Comparison of ENCODE assay signal across 10 cellular contexts in genomic region chr16:85004587-85005205, GRCh38. TPM values are rescaled to one million over a fixed set of nuclear protein-coding genes. Genes with fewer than 3 reads are reported as not detected.
A peak's percentile ranks its signal among the peaks of the same experiment; 100 is the strongest.
DNase-seq lines count a peak whose midpoint lies in the region; ATAC-seq and TF ChIP-seq lines count a peak whose summit lies in the region.
"Had no signal": no experiment of that assay in that cellular context is flagged by ENCODE, and none has a peak within 500 bp of the region (broad histone marks: within the 10 kb centered on the region; RNA-seq: fewer than 3 reads in every experiment).

No MANE protein-coding gene starts in this region.

- no peak for TF ChIP-seq POLR2A in spleen (IDR thresholded peaks at IDR 0.05)

- no peak for ATAC-seq in GM23338
- ATAC-seq in GM21367 (IDR thresholded peaks at IDR 0.05; ENCODE audit: unreplicated experiment) = no peak
- ATAC-seq in GM18520 (IDR thresholded peaks at IDR 0.05; ENCODE audit: unreplicated experiment) = no peak
- ATAC-seq: HepG2 had no signal

- H3K27ac Mint-ChIP-seq in GM23338 = peak overlapping the region; percentile 9

- no peaks in the 10 kb centered on the region for H3K36me3 Mint-ChIP-seq in GM23338 (ENCODE audit: low read depth)

- H3K27me3 Mint-ChIP-seq in GM23338 (ENCODE audit: insufficient read depth, low read depth, poor library complexity) = peaks cover 6% of the 10 kb centered on the region

- 64 to 76% (median 72%) methylated on average over 10 of the region's 10 CpGs for WGBS in spleen, 5 donors

- TF ChIP-seq CTCF in GM23338 (conservative IDR thresholded peaks at IDR 0.05; ENCODE audit: low read depth in 2 of 2) (no peak), ascending aorta (IDR thresholded peaks at IDR 0.05) (no peak), left ventricle myocardium inferior (IDR thresholded peaks at IDR 0.05; ENCODE audit: borderline replicate concordance) (no peak), spleen (IDR thresholded peaks at IDR 0.05 in 8 of 11, conservative IDR thresholded peaks at IDR 0.05 in 3 of 11) (no peak)

- H3K4me1 ChIP-seq in GM23338 (ENCODE audit: insufficient read depth) (no peaks in the 10 kb centered on the region; the same call in 1 of the 2 replicates), ascending aorta (peaks cover 22 to 61% of the 10 kb centered on the region in 2 donors), left ventricle myocardium inferior (peaks cover 99% of the 10 kb centered on the region), spleen (peaks cover 13 to 100% (median 80%) of the 10 kb centered on the region in 6 donors)

- H3K4me1 Mint-ChIP-seq in GM23338 = peaks cover 35% of the 10 kb centered on the region

- H3K4me2 ChIP-seq in GM23338 = no peak overlapping the region; the same call in 1 of the 2 replicates

- H2AFZ ChIP-seq in GM23338 = no peak overlapping the region

- H3K4me3 ChIP-seq in GM23338 (no peak overlapping the region), ascending aorta (peak overlapping the region in 1 of 2 donors; percentile 44), left ventricle myocardium inferior (no peak overlapping the region), spleen (no peak overlapping the region)

- 0 out of 2 replicates have a peak, but pooled peaks cover 5% of the 10 kb centered on the region for H3F3A ChIP-seq in GM23338 (replicated peaks; ENCODE audit: low read depth)

- H3K27ac ChIP-seq in GM23338 (ENCODE audit: low read depth) (no peak overlapping the region), ascending aorta (peak overlapping the region; percentile 93 to 95), left ventricle myocardium inferior (replicated peaks) (peak overlapping the region; percentile 67), spleen (peak overlapping the region in 6 of 8 donors; percentile 14 to 85 (median 68))

- DNase-seq in GM23338 (ENCODE audit: low spot score) (no peak), ascending aorta (ENCODE audit: low spot score in 2 of 2) (peak in 1 of 2 donors; percentile 83), left ventricle myocardium inferior (no peak), spleen (no peak), NCI-H2081 (lab: John Stamatoyannopoulos, UW) (no peak), SKM-1 (lab: John Stamatoyannopoulos, UW; ENCODE audit: unreplicated experiment) (no peak)
- DNase-seq: hypothalamus had no signal

- H3K9me3 ChIP-seq in ascending aorta = no peaks in the 10 kb centered on the region
- no peaks in the 10 kb centered on the region for H3K9me3 ChIP-seq in left ventricle myocardium inferior (replicated peaks)
- H3K9me3 ChIP-seq in spleen = no peaks in the 10 kb centered on the region

- H3K9me2 ChIP-seq in GM23338 (ENCODE audit: insufficient read depth) = no peaks in the 10 kb centered on the region

- H3K36me3 ChIP-seq in GM23338 (ENCODE audit: insufficient read depth) (no peaks in the 10 kb centered on the region), ascending aorta (no peaks in the 10 kb centered on the region), left ventricle myocardium inferior (no peaks in the 10 kb centered on the region), spleen (peaks cover 0 to 40% (median 2%) of the 10 kb centered on the region in 6 donors)

- intact Hi-C loops in ascending aorta (cut with DNase I) (no loop called here), left ventricle myocardium inferior (cut with micrococcal nuclease) (no loop called here), spleen (cut with DNase I; ENCODE audit: low total_unique reads) (no loop called here)

- peaks cover 42% of the 10 kb centered on the region for H4K20me1 ChIP-seq in GM23338 (replicated peaks; ENCODE audit: insufficient read depth)

- no peaks in the 10 kb centered on the region for H3K9me3 Mint-ChIP-seq in GM23338

- H3K4me3 Mint-ChIP-seq in GM23338 = no peak overlapping the region; the same call in 2 of the 3 replicates

- H3K27me3 ChIP-seq in GM23338 (ENCODE audit: insufficient read depth) (no peaks in the 10 kb centered on the region), ascending aorta (no peaks in the 10 kb centered on the region), left ventricle myocardium inferior (ENCODE audit: low read depth) (no peaks in the 10 kb centered on the region), spleen (replicated peaks in 1 of 7) (no peaks in the 10 kb centered on the region)

- peaks cover 97% of the 10 kb centered on the region for H3K79me2 ChIP-seq in GM23338 (replicated peaks; ENCODE audit: insufficient read depth)

TF ChIP-seq in GM23338, 12 proteins besides CTCF, POLR2A, EP300 and RAD21 (continues in another document):
- TF ChIP-seq STAT1 (IDR thresholded peaks at IDR 0.05; ENCODE audit: unreplicated experiment) (no peak), EZH2 (IDR thresholded peaks at IDR 0.05; ENCODE audit: low read depth, unreplicated experiment) (no peak), POLR2AphosphoS5 (IDR thresholded peaks at IDR 0.05; ENCODE audit: low read depth) (no peak), ZNF462 (CRISPR knock-in tag; IDR thresholded peaks at IDR 0.05) (no peak), ZNF331 (CRISPR knock-in tag; IDR thresholded peaks at IDR 0.05; ENCODE audit: low read depth) (no peak), ZNF114 (CRISPR knock-in tag; IDR thresholded peaks at IDR 0.05) (no peak)

RNA-seq across cellular contexts. Expression of gene ZDHHC7, which starts 6.6 kb away (rescaled TPM):
- 46.1 and 49.4 TPM in 2 replicates for total RNA-seq in GM23338 (2014; rRNA removed; shearing (Covaris generic))
- polyA plus RNA-seq in GM23338 (2016; fragmentation: Nextera tagmentation; extraction: Ambion mirVana) = 9.9 and 13.1 TPM in 2 replicates
- 70.7 TPM for total RNA-seq in ascending aorta
- total RNA-seq in left ventricle myocardium inferior = 36.8 TPM
- 10 to 100 TPM; 39.3 to 87.1 (median 52.3) TPM for total RNA-seq in spleen
- polyA plus RNA-seq in spleen = 10 to 100 TPM; 10.3 to 21.5 (median 16.0) TPM

RNA-seq across cellular contexts. Expression of gene KIAA0513, which starts 22.9 kb away (rescaled TPM):
- 7.8 and 8.7 TPM in 2 replicates for total RNA-seq in GM23338 (2014; rRNA removed; shearing (Covaris generic))
- 2.1 and 4.8 TPM in 2 replicates for polyA plus RNA-seq in GM23338 (2016; fragmentation: Nextera tagmentation; extraction: Ambion mirVana)
- total RNA-seq in ascending aorta = 131 TPM
- total RNA-seq in left ventricle myocardium inferior = 10.0 TPM
- total RNA-seq in spleen = 10 to 100 TPM; 21.4 to 30.0 (median 23.3) TPM
- 1 to 10 TPM; 1.7 to 6.0 (median 2.0) TPM for polyA plus RNA-seq in spleen
